Comparison of ENCODE assay signal across 12 cellular contexts in the genomic region with DNA sequence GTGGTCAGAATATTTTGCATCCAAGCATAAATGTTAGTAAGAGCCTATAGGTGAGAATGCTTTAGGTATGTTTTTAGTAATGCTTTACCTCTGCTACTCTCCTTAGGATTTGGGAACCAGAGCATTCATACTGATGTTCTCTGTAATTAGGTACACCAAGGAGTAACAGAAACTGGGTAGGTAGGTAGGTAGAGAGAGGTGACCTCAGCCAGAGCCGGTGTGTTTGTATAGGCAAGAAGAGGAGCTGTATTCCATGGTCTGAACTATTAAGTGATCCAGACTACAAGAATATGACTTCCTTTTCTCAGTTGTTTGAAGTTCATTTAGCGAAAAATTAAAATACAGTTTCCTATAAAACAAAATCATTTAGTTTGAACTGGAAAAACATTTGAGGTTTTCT.
"Had no signal": no experiment of that assay in that cellular context is flagged by ENCODE, and none has a peak within 500 bp of the region (broad histone marks: within the 10 kb centered on the region; RNA-seq: fewer than 3 reads in every experiment).

No MANE protein-coding gene starts in this region.

- H3K4me3 ChIP-seq: breast epithelium, heart left ventricle, left ventricle myocardium inferior, tibial artery, uterus had no signal

- H3K27ac ChIP-seq: breast epithelium, heart left ventricle, left ventricle myocardium inferior, tibial artery, uterus had no signal

- H3K4me1 Mint-ChIP-seq: memory B cell had no signal

- H3K36me3 ChIP-seq: breast epithelium, uterus had no signal

- H3K4me3 Mint-ChIP-seq: activated CD4-positive, alpha-beta memory T cell treated with anti-CD3 and anti-CD28 coated beads for 36 hours; activated T-cell treated with anti-CD3 and anti-CD28 coated beads, Interleukin-2, amount 50 U/mL, for 72 hours; memory B cell had no signal

- H3K4me1 ChIP-seq: breast epithelium, heart left ventricle, left ventricle myocardium inferior, tibial artery, uterus had no signal

- H3K27me3 Mint-ChIP-seq: activated CD4-positive, alpha-beta memory T cell treated with anti-CD3 and anti-CD28 coated beads for 36 hours; memory B cell had no signal

- H3K27me3 ChIP-seq: breast epithelium, heart left ventricle, tibial artery, uterus had no signal

- ATAC-seq: activated T-cell treated with anti-CD3 and anti-CD28 coated beads, Interleukin-2, amount 50 U/mL, for 72 hours; heart left ventricle had no signal

- H3K9me3 Mint-ChIP-seq: activated CD4-positive, alpha-beta memory T cell treated with anti-CD3 and anti-CD28 coated beads for 36 hours; activated T-cell treated with anti-CD3 and anti-CD28 coated beads, Interleukin-2, amount 50 U/mL, for 72 hours; memory B cell had no signal

- DNase-seq: activated CD4-positive, alpha-beta memory T cell treated with anti-CD3 and anti-CD28 coated beads for 36 hours; activated naive CD4-positive, alpha-beta T cell; activated T-cell treated with anti-CD3 and anti-CD28 coated beads, Interleukin-2, amount 50 U/mL, for 72 hours; aorta; heart left ventricle; left ventricle myocardium inferior; stimulated activated CD4-positive, alpha-beta T cell treated with anti-CD3 and anti-CD28 coated beads, Interleukin-4, amount 100 ng/mL, for 4 hours; T1000; tibial artery; uterus had no signal

- H3K9me3 ChIP-seq: breast epithelium, heart left ventricle, left ventricle myocardium inferior, tibial artery, uterus had no signal
